Comparison of ENCODE assay signal across 16 cellular contexts in the genomic region with DNA sequence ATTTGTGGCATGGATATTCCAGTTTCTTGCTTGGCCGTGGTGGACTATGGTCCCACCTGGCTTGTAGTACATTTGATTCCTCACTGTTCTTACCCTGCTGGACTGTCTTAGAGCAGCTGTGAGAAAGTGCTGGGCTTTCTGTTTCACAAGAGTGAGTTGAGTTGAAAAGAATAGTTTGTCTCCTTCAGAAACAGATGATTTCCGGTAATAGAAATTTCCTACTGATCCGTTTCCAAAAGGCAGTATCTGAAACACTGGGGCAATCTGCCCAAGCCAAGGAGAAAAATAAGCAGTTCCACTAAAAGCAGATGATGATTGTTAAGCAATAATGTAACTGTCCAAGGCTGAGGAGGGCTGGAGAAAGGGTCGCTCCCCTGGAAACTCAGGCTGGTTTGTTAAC.
DNase-seq lines count a peak whose midpoint lies in the region; ATAC-seq and TF ChIP-seq lines count a peak whose summit lies in the region.
"Had no signal": no experiment of that assay in that cellular context is flagged by ENCODE, and none has a peak within 500 bp of the region (broad histone marks: within the 10 kb centered on the region; RNA-seq: fewer than 3 reads in every experiment).

No MANE protein-coding gene starts in this region.

- H3K27ac ChIP-seq in GM23248, result no peak overlapping the region
- H3K27ac ChIP-seq: esophagus squamous epithelium had no signal

- H3K9ac ChIP-seq in GM23248, result no peak overlapping the region

- ATAC-seq in HG03045 (IDR thresholded peaks at IDR 0.05; ENCODE audit: unreplicated experiment) (no peak), mucosa of descending colon (no peak), HG02623 (IDR thresholded peaks at IDR 0.05; ENCODE audit: unreplicated experiment) (no peak)
- ATAC-seq: GM23338, T-cell had no signal

- in situ Hi-C loops in GM23248 (cut with MboI), result no loop called here

- intact Hi-C loops in mucosa of descending colon (cut with DNase I, micrococcal nuclease), result no loop called here

- no peaks in the 10 kb centered on the region for H3F3A ChIP-seq in GM23248 (ENCODE audit: insufficient read depth)

- H3K4me1 ChIP-seq in GM23248 (ENCODE audit: insufficient read depth) (no peaks in the 10 kb centered on the region), mucosa of descending colon (ENCODE audit: low read depth) (no peaks in the 10 kb centered on the region)
- H3K4me1 ChIP-seq: Caco-2 had no signal

- WGBS in GM23248 (ENCODE audit: low coverage in 1 of 2, low lambda C conversion rate in 2 of 2, missing lambda C conversion rate in 2 of 2), 2 experiments, result 44 to 53% methylated on average over 4 of the region's 4 CpGs

- H3K4me3 ChIP-seq in AG09309 (ENCODE audit: control insufficient read depth, low read depth, low read length) (no peak overlapping the region), GM23248 (no peak overlapping the region), mucosa of descending colon (no peak overlapping the region)
- H3K4me3 ChIP-seq: esophagus squamous epithelium, GM23338 had no signal

- H3K4me2 ChIP-seq in GM23248 (ENCODE audit: unreplicated experiment), result no peak overlapping the region
- H3K4me2 ChIP-seq: GM23338 had no signal

- no peaks in the 10 kb centered on the region for H3K9me3 ChIP-seq in GM23248 (ENCODE audit: low read depth)
- no peaks in the 10 kb centered on the region for H3K9me3 ChIP-seq in mucosa of descending colon
- H3K9me3 ChIP-seq: Caco-2, esophagus squamous epithelium had no signal

- H3K27me3 ChIP-seq in GM23248 (replicated peaks; ENCODE audit: insufficient read depth), result no peaks in the 10 kb centered on the region
- H3K27me3 ChIP-seq: esophagus squamous epithelium had no signal

- no peaks in the 10 kb centered on the region for H3K36me3 ChIP-seq in GM23248 (ENCODE audit: low read depth)
- no peaks in the 10 kb centered on the region for H3K36me3 ChIP-seq in mucosa of descending colon (ENCODE audit: low read depth)

- no peaks in the 10 kb centered on the region for H4K20me1 ChIP-seq in GM23248 (ENCODE audit: insufficient read depth)

- H3K79me2 ChIP-seq in GM23248 (ENCODE audit: insufficient read depth), result no peaks in the 10 kb centered on the region

- DNase-seq in AG09309 (ENCODE audit: low read depth) (peak; percentile 5), GM23248 (peak; percentile 16), fibroblast of peridontal ligament (ENCODE audit: extremely low read depth) (peak; percentile 82), pons (ENCODE audit: low spot score) (peak; percentile 24), mucosa of descending colon (no peak)
- DNase-seq: activated CD4-positive, alpha-beta T cell treated with anti-CD3 and anti-CD28 coated beads, Interleukin-2, amount 50 U/mL, for 1 hour; amygdala; Caco-2; effector memory CD4-positive, alpha-beta T cell; esophagus squamous epithelium; kidney glomerular epithelial cell; SHP77; T-cell had no signal

- TF ChIP-seq CTCF in AG09309 (IDR thresholded peaks at IDR 0.05; ENCODE audit: control insufficient read depth, insufficient read depth, low read depth, low read length, missing control alignments) (no peak), mucosa of descending colon (IDR thresholded peaks at IDR 0.05) (no peak)

- no peak overlapping the region for H2AFZ ChIP-seq in GM23248
- H2AFZ ChIP-seq: GM23338 had no signal

- peaks cover 3% of the 10 kb centered on the region; the same call in 1 of the 2 replicates for H3K9me2 ChIP-seq in GM23248 (ENCODE audit: insufficient read depth)

Comparison
In these comparisons a context has a peak if more than half of its experiments do, and no peak if none do; other contexts are left out.
1. DNase-seq: peak in AG09309 (single experiment), GM23248 (single experiment), fibroblast of peridontal ligament (single experiment) and pons (single experiment); none in mucosa of descending colon (0 of 3).